ENCODE assay signal across 31 cellular contexts in genomic region chr1:110411173-110411572, GRCh38. TPM values are rescaled to one million over a fixed set of nuclear protein-coding genes. Genes with fewer than 3 reads are reported as not detected.
"Had no signal": no experiment of that assay in that cellular context is flagged by ENCODE, and none has a peak within 500 bp of the region (broad histone marks: within the 10 kb centered on the region; RNA-seq: fewer than 3 reads in every experiment).

No MANE protein-coding gene starts in this region.

- H3K27ac ChIP-seq: epithelial cell of prostate, gastroesophageal sphincter, heart left ventricle, hepatocyte, left lung, psoas muscle, sigmoid colon, thoracic aorta, upper lobe of left lung had no signal

- H3K9me3 ChIP-seq: gastroesophageal sphincter, heart left ventricle, left lung, ovary, psoas muscle, sigmoid colon, thoracic aorta, tibial nerve, upper lobe of left lung had no signal

- H3K4me3 Mint-ChIP-seq: endodermal cell; natural killer cell; stimulated activated effector memory CD8-positive, alpha-beta T cell treated with anti-CD3 and anti-CD28 coated beads, Interleukin-12 subunit alpha, Interleukin-12 subunit beta, amount 100 ng/mL, for 72 hours had no signal

- H3K36me3 ChIP-seq: gastroesophageal sphincter, left lung, ovary, sigmoid colon, thoracic aorta, tibial nerve, upper lobe of left lung had no signal

- H3K9me3 Mint-ChIP-seq: endodermal cell; natural killer cell; stimulated activated effector memory CD8-positive, alpha-beta T cell treated with anti-CD3 and anti-CD28 coated beads, Interleukin-12 subunit alpha, Interleukin-12 subunit beta, amount 100 ng/mL, for 72 hours had no signal

- H3K4me3 ChIP-seq: gastroesophageal sphincter, heart left ventricle, hepatocyte, left lung, ovary, psoas muscle, sigmoid colon, thoracic aorta, tibial nerve, upper lobe of left lung had no signal

- H3K36me3 Mint-ChIP-seq: natural killer cell had no signal

- DNase-seq: effector CD8-positive, alpha-beta T cell; endodermal cell; foreskin fibroblast; heart left ventricle; left cardiac atrium; left lung; natural killer cell; nucleus accumbens; ovary; posterior cingulate gyrus; psoas muscle; right cardiac atrium; sigmoid colon; stimulated activated CD4-positive, alpha-beta T cell treated with anti-CD3 and anti-CD28 coated beads, Interleukin-2, amount 100 ng/mL, for 24 hours; stimulated activated CD4-positive, alpha-beta T cell treated with anti-CD3 and anti-CD28 coated beads, Interleukin-4, amount 100 ng/mL, for 24 hours; stimulated activated naive CD8-positive, alpha-beta T cell treated with anti-CD3 and anti-CD28 coated beads, Interleukin-15, Interleukin-2, amounts not matched to agents 100 U/mL and 50 U/mL, for 24 hours; substantia nigra; upper lobe of left lung had no signal

- ATAC-seq: esophagus mucosa; gastroesophageal sphincter; heart left ventricle; left cardiac atrium; left lung; natural killer cell; psoas muscle; right cardiac atrium; stimulated activated effector memory CD8-positive, alpha-beta T cell treated with anti-CD3 and anti-CD28 coated beads, Interleukin-12 subunit alpha, Interleukin-12 subunit beta, amount 100 ng/mL, for 72 hours; stimulated activated naive CD8-positive, alpha-beta T cell treated with anti-CD3 and anti-CD28 coated beads, Interleukin-15, Interleukin-2, amounts not matched to agents 100 U/mL and 50 U/mL, for 24 hours had no signal

- H2AFZ ChIP-seq: hepatocyte had no signal

- H3K4me2 ChIP-seq: hepatocyte had no signal

- H3K27me3 ChIP-seq: gastroesophageal sphincter, heart left ventricle, hepatocyte, left lung, ovary, sigmoid colon, tibial nerve, upper lobe of left lung had no signal

- H3K27ac Mint-ChIP-seq: endodermal cell; natural killer cell; stimulated activated effector memory CD8-positive, alpha-beta T cell treated with anti-CD3 and anti-CD28 coated beads, Interleukin-12 subunit alpha, Interleukin-12 subunit beta, amount 100 ng/mL, for 72 hours had no signal

RNA-seq across cellular contexts. Expression of gene SLC16A4, which starts 20.3 kb away (rescaled TPM):
- total RNA-seq: mononuclear cell had no signal

RNA-seq across cellular contexts. Expression of gene PROK1, which starts 39.8 kb away (rescaled TPM):
- total RNA-seq: cerebellum, kidney epithelial cell, left lung, lung microvascular endothelial cell, mononuclear cell, natural killer cell, renal cortical epithelial cell, skeletal muscle tissue had no signal
